In the genomic region with DNA sequence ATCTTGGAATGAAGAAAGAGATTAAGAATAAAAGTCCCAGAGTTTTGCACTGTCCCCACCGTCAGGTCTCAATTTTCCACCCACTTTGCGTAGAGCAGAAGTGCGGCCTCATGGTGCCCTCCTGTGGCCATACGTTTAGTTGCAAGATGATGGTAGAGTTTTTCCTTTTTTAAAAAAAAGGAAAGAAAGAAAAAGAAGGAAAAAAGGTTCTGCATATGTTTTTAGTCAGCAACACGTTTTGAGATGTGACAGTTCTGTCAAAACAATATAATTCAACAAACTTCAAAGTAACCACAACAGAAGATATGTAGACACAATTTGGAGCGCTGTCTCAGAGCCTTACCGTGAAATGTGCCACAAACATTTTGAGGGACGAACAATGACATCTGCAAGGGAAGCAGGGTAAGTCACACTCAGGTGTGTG, we compare ENCODE assay signal across 2 cellular contexts.
A peak's percentile ranks its signal among the peaks of the same experiment; 100 is the strongest.
TF ChIP-seq lines count a peak whose summit lies in the region.

No MANE protein-coding gene starts in this region.

TF ChIP-seq in HCT116, 20 proteins besides CTCF, POLR2A, EP300 and RAD21:
- TF ChIP-seq ZNF274 (IDR thresholded peaks at IDR 0.05; ENCODE audit: low read depth, low read length) (no peak), ELF1 (IDR thresholded peaks at IDR 0.05; ENCODE audit: borderline replicate concordance, low read depth) (no peak), JUND (IDR thresholded peaks at IDR 0.05) (no peak), EGR1 (IDR thresholded peaks at IDR 0.05; ENCODE audit: low read depth) (no peak), YY1 (IDR thresholded peaks at IDR 0.05; ENCODE audit: extremely low read depth, insufficient replicate concordance, low read depth, low read length) (no peak), POLR2AphosphoS5 (IDR thresholded peaks at IDR 0.05; ENCODE audit: low read depth, low read length) (no peak), EZH2 (IDR thresholded peaks at IDR 0.05) (no peak)
- TF ChIP-seq, protein P1, sequence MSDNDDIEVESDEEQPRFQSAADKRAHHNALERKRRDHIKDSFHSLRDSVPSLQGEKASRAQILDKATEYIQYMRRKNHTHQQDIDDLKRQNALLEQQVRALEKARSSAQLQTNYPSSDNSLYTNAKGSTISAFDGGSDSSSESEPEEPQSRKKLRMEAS (IDR thresholded peaks at IDR 0.05): no peak
- TF ChIP-seq, protein P2, sequence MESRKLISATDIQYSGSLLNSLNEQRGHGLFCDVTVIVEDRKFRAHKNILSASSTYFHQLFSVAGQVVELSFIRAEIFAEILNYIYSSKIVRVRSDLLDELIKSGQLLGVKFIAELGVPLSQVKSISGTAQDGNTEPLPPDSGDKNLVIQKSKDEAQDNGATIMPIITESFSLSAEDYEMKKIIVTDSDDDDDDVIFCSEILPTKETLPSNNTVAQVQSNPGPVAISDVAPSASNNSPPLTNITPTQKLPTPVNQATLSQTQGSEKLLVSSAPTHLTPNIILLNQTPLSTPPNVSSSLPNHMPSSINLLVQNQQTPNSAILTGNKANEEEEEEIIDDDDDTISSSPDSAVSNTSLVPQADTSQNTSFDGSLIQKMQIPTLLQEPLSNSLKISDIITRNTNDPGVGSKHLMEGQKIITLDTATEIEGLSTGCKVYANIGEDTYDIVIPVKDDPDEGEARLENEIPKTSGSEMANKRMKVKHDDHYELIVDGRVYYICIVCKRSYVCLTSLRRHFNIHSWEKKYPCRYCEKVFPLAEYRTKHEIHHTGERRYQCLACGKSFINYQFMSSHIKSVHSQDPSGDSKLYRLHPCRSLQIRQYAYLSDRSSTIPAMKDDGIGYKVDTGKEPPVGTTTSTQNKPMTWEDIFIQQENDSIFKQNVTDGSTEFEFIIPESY (IDR thresholded peaks at IDR 0.05; ENCODE audit: extremely low read depth, insufficient replicate concordance, low read length): no peak

TF ChIP-seq in SK-N-SH, 30 proteins besides CTCF, POLR2A, EP300 and RAD21:
- TF ChIP-seq GATA2 (CRISPR knock-in tag; IDR thresholded peaks at IDR 0.05) (no peak), SMC3 (IDR thresholded peaks at IDR 0.05; ENCODE audit: low read depth, low read length) (peak; percentile 80)
TF ChIP-seq in SK-N-SH: peak in this region for 1.
